ENCODE assay signal across 1 cellular context in the genomic region with DNA sequence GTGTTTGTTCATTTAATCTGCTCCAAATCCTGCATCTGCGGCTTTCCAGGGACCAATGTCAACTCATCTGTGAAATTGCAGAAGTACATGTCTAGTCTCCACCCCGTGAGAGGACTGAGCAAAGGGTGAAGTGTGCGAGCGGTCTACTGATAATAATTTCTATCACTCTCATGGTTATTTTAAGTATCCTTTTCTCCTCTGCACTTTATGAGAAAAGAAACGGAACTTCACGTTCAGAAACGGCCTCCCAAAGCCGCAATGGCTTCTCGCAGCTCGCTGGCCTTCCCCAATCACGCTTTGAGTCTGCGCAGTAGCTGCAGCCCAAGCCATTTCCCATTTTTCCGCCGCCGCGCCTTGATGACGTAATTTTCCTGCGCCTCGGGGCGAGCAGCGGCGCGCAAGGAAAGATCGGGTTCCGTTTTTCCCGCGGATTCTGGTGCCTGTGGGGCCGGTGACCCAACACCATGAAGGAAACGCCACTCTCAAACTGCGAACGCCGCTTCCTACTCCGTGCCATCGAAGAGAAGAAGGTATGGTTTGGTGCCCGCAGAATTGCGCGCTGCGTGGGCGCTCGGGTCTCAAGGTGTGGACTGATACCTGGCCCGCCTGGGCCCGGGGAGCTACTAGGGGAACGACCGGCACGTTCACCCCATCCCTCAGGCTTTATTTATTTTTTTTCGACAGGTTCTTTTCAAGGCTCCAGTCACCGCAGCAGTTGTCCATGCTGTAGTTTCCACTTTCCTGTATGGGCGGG.
TF ChIP-seq lines count a peak whose summit lies in the region.

A gene with protein sequence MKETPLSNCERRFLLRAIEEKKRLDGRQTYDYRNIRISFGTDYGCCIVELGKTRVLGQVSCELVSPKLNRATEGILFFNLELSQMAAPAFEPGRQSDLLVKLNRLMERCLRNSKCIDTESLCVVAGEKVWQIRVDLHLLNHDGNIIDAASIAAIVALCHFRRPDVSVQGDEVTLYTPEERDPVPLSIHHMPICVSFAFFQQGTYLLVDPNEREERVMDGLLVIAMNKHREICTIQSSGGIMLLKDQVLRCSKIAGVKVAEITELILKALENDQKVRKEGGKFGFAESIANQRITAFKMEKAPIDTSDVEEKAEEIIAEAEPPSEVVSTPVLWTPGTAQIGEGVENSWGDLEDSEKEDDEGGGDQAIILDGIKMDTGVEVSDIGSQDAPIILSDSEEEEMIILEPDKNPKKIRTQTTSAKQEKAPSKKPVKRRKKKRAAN (plus strand): TSS at position 363 of the 754 bp plus-strand sequence. CDS start 102 bp downstream, at position 465.

TF ChIP-seq in HepG2, 621 proteins besides CTCF, POLR2A, EP300 and RAD21 (continued from another document and continues in another):
- TF ChIP-seq RBM22 (optimal IDR thresholded peaks at IDR 0.05; ENCODE audit: low read length) (no peak), FOXP1 (IDR thresholded peaks at IDR 0.05) (no peak), FOXP1 (CRISPR knock-in tag; IDR thresholded peaks at IDR 0.05) (no peak), SMC3 (IDR thresholded peaks at IDR 0.05; ENCODE audit: low read length) (no peak), SKI (IDR thresholded peaks at IDR 0.05; ENCODE audit: partially characterized antibody) (no peak), GABPB1 (CRISPR knock-in tag; IDR thresholded peaks at IDR 0.05) (peak; percentile 88), NR2F2 (IDR thresholded peaks at IDR 0.05; ENCODE audit: borderline replicate concordance, low read depth) (no peak), ZNF136 (CRISPR knock-in tag; IDR thresholded peaks at IDR 0.05; ENCODE audit: low read depth) (no peak), GTF3A (CRISPR knock-in tag; conservative IDR thresholded peaks at IDR 0.05) (no peak), KAT2B (IDR thresholded peaks at IDR 0.05; ENCODE audit: borderline replicate concordance, low read depth, low read length) (no peak), ZNF251 (CRISPR knock-in tag; IDR thresholded peaks at IDR 0.05) (no peak), SAP130 (CRISPR knock-in tag; IDR thresholded peaks at IDR 0.05; ENCODE audit: low read depth) (peak; percentile 97), RFX5 (IDR thresholded peaks at IDR 0.05; ENCODE audit: low read depth, low read length) (peak; percentile 70; the same call in 1 of the 2 replicates), RFX3 (CRISPR knock-in tag; IDR thresholded peaks at IDR 0.05) (no peak), ZNF138 (CRISPR knock-in tag; IDR thresholded peaks at IDR 0.05; ENCODE audit: low read depth) (no peak), TBL1XR1 (IDR thresholded peaks at IDR 0.05; ENCODE audit: borderline replicate concordance, low read length, partially characterized antibody) (no peak), IKZF1 (IDR thresholded peaks at IDR 0.05) (no peak), KLF15 (CRISPR knock-in tag; IDR thresholded peaks at IDR 0.05; ENCODE audit: borderline replicate concordance) (no peak), ZNF460 (CRISPR knock-in tag; IDR thresholded peaks at IDR 0.05; ENCODE audit: borderline replicate concordance) (no peak), KLF6 (CRISPR knock-in tag; IDR thresholded peaks at IDR 0.05) (peak; percentile 77; the same call in 1 of the 2 replicates)
- TF ChIP-seq, protein P1, sequence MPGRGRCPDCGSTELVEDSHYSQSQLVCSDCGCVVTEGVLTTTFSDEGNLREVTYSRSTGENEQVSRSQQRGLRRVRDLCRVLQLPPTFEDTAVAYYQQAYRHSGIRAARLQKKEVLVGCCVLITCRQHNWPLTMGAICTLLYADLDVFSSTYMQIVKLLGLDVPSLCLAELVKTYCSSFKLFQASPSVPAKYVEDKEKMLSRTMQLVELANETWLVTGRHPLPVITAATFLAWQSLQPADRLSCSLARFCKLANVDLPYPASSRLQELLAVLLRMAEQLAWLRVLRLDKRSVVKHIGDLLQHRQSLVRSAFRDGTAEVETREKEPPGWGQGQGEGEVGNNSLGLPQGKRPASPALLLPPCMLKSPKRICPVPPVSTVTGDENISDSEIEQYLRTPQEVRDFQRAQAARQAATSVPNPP (CRISPR knock-in tag; IDR thresholded peaks at IDR 0.05) = no peak; the same call in 1 of the 2 replicates
- TF ChIP-seq, protein P2, sequence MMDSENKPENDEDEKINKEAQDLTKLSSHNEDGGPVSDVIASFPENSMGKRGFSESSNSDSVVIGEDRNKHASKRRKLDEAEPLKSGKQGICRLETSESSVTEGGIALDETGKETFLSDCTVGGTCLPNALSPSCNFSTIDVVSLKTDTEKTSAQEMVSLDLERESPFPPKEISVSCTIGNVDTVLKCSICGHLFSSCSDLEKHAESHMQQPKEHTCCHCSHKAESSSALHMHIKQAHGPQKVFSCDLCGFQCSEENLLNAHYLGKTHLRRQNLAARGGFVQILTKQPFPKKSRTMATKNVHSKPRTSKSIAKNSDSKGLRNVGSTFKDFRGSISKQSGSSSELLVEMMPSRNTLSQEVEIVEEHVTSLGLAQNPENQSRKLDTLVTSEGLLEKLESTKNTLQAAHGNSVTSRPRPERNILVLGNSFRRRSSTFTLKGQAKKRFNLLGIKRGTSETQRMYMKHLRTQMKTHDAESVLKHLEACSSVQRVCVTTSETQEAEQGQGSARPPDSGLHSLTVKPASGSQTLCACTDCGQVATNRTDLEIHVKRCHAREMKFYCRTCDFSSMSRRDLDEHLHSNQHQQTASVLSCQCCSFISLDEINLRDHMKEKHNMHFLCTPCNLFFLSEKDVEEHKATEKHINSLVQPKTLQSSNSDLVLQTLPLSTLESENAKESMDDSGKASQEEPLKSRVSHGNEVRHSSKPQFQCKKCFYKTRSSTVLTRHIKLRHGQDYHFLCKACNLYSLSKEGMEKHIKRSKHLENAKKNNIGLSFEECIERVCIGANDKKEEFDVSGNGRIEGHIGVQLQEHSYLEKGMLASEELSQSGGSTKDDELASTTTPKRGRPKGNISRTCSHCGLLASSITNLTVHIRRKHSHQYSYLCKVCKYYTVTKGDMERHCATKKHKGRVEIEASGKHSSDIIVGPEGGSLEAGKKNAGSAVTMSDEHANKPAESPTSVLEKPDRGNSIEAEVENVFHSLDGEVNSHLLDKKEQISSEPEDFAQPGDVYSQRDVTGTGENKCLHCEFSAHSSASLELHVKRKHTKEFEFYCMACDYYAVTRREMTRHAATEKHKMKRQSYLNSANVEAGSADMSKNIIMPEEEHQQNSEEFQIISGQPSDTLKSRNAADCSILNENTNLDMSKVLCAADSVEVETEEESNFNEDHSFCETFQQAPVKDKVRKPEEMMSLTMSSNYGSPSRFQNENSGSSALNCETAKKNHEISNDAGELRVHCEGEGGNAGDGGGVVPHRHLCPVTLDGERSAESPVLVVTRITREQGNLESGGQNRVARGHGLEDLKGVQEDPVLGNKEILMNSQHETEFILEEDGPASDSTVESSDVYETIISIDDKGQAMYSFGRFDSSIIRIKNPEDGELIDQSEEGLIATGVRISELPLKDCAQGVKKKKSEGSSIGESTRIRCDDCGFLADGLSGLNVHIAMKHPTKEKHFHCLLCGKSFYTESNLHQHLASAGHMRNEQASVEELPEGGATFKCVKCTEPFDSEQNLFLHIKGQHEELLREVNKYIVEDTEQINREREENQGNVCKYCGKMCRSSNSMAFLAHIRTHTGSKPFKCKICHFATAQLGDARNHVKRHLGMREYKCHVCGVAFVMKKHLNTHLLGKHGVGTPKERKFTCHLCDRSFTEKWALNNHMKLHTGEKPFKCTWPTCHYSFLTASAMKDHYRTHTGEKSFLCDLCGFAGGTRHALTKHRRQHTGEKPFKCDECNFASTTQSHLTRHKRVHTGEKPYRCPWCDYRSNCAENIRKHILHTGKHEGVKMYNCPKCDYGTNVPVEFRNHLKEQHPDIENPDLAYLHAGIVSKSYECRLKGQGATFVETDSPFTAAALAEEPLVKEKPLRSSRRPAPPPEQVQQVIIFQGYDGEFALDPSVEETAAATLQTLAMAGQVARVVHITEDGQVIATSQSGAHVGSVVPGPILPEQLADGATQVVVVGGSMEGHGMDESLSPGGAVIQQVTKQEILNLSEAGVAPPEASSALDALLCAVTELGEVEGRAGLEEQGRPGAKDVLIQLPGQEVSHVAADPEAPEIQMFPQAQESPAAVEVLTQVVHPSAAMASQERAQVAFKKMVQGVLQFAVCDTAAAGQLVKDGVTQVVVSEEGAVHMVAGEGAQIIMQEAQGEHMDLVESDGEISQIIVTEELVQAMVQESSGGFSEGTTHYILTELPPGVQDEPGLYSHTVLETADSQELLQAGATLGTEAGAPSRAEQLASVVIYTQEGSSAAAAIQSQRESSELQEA (CRISPR knock-in tag; IDR thresholded peaks at IDR 0.05; ENCODE audit: not compliant biosample characterization) = peak; percentile 53
- TF ChIP-seq, protein P3, sequence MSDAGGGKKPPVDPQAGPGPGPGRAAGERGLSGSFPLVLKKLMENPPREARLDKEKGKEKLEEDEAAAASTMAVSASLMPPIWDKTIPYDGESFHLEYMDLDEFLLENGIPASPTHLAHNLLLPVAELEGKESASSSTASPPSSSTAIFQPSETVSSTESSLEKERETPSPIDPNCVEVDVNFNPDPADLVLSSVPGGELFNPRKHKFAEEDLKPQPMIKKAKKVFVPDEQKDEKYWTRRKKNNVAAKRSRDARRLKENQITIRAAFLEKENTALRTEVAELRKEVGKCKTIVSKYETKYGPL (CRISPR knock-in tag; IDR thresholded peaks at IDR 0.05) = no peak
- TF ChIP-seq, protein P4, sequence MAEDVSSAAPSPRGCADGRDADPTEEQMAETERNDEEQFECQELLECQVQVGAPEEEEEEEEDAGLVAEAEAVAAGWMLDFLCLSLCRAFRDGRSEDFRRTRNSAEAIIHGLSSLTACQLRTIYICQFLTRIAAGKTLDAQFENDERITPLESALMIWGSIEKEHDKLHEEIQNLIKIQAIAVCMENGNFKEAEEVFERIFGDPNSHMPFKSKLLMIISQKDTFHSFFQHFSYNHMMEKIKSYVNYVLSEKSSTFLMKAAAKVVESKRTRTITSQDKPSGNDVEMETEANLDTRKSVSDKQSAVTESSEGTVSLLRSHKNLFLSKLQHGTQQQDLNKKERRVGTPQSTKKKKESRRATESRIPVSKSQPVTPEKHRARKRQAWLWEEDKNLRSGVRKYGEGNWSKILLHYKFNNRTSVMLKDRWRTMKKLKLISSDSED (CRISPR knock-in tag; IDR thresholded peaks at IDR 0.05) = no peak
- TF ChIP-seq, protein P5, sequence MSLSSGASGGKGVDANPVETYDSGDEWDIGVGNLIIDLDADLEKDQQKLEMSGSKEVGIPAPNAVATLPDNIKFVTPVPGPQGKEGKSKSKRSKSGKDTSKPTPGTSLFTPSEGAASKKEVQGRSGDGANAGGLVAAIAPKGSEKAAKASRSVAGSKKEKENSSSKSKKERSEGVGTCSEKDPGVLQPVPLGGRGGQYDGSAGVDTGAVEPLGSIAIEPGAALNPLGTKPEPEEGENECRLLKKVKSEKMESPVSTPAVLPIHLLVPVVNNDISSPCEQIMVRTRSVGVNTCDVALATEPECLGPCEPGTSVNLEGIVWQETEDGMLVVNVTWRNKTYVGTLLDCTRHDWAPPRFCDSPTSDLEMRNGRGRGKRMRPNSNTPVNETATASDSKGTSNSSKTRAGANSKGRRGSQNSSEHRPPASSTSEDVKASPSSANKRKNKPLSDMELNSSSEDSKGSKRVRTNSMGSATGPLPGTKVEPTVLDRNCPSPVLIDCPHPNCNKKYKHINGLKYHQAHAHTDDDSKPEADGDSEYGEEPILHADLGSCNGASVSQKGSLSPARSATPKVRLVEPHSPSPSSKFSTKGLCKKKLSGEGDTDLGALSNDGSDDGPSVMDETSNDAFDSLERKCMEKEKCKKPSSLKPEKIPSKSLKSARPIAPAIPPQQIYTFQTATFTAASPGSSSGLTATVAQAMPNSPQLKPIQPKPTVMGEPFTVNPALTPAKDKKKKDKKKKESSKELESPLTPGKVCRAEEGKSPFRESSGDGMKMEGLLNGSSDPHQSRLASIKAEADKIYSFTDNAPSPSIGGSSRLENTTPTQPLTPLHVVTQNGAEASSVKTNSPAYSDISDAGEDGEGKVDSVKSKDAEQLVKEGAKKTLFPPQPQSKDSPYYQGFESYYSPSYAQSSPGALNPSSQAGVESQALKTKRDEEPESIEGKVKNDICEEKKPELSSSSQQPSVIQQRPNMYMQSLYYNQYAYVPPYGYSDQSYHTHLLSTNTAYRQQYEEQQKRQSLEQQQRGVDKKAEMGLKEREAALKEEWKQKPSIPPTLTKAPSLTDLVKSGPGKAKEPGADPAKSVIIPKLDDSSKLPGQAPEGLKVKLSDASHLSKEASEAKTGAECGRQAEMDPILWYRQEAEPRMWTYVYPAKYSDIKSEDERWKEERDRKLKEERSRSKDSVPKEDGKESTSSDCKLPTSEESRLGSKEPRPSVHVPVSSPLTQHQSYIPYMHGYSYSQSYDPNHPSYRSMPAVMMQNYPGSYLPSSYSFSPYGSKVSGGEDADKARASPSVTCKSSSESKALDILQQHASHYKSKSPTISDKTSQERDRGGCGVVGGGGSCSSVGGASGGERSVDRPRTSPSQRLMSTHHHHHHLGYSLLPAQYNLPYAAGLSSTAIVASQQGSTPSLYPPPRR (CRISPR knock-in tag; IDR thresholded peaks at IDR 0.05; ENCODE audit: borderline replicate concordance) = peak; percentile 29; the same call in 1 of the 2 replicates
- TF ChIP-seq, protein P6, sequence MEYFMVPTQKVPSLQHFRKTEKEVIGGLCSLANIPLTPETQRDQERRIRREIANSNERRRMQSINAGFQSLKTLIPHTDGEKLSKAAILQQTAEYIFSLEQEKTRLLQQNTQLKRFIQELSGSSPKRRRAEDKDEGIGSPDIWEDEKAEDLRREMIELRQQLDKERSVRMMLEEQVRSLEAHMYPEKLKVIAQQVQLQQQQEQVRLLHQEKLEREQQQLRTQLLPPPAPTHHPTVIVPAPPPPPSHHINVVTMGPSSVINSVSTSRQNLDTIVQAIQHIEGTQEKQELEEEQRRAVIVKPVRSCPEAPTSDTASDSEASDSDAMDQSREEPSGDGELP (IDR thresholded peaks at IDR 0.05; ENCODE audit: borderline replicate concordance, low read depth) = peak; percentile 25; the same call in 1 of the 2 replicates
- TF ChIP-seq, protein P7, sequence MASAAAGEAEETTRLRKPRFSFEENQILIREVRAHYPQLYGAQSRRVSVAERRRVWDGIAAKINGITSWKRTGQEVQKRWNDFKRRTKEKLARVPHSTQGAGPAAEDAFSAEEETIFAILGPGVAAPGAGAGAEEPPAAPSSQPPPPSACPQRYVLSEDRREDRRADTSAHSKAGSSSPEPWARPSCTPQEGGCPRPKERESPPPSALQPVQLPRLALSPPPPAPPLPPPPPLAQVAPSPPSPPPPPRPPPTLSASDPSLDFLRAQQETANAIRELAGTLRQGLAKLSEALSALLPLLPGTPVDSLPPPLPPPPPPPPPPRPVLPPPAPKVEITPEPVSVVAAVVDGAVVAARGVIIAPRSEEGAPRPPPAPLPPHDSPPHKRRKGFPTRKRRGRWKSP (CRISPR knock-in tag; IDR thresholded peaks at IDR 0.05) = peak; percentile 72; the same call in 1 of the 2 replicates
- TF ChIP-seq, protein P8, sequence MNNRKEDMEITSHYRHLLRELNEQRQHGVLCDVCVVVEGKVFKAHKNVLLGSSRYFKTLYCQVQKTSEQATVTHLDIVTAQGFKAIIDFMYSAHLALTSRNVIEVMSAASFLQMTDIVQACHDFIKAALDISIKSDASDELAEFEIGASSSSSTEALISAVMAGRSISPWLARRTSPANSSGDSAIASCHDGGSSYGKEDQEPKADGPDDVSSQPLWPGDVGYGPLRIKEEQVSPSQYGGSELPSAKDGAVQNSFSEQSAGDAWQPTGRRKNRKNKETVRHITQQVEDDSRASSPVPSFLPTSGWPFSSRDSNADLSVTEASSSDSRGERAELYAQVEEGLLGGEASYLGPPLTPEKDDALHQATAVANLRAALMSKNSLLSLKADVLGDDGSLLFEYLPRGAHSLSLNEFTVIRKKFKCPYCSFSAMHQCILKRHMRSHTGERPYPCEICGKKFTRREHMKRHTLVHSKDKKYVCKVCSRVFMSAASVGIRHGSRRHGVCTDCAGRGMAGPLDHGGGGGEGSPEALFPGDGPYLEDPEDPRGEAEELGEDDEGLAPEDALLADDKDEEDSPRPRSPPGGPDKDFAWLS (CRISPR knock-in tag; IDR thresholded peaks at IDR 0.05; ENCODE audit: borderline replicate concordance) = no peak
